8 cellular contexts compared by ENCODE assay signal in genomic region chr3:155805802-155806618, GRCh38. TPM values are rescaled to one million over a fixed set of nuclear protein-coding genes. Genes with fewer than 3 reads are reported as not detected.
DNase-seq lines count a peak whose midpoint lies in the region; ATAC-seq and TF ChIP-seq lines count a peak whose summit lies in the region.

C3orf33 (minus strand) TSS chr3:155806278; CDS start chr3:155806252, 26 bp downstream.

- H3K9me3 Mint-ChIP-seq in activated T-cell treated with anti-CD3 and anti-CD28 coated beads, Interleukin-2, amount 50 U/mL, for 4 hours, result no peaks in the 10 kb centered on the region
- H3K9me3 Mint-ChIP-seq in natural killer cell, result no peaks in the 10 kb centered on the region

- CTCF ChIA-PET in OCI-LY7 (lab: Charles Lee; ENCODE audit: unreplicated experiment), result interaction anchor here (1.0 kb wide), 1 partner anchor 64 kb away, joined by 3 read pairs; no protein-coding TSS in a partner anchor

- peak within 1 kb of the TSS; percentile 88 for H3K4me3 Mint-ChIP-seq in activated T-cell treated with anti-CD3 and anti-CD28 coated beads, Interleukin-2, amount 50 U/mL, for 4 hours
- H3K4me3 Mint-ChIP-seq in natural killer cell, result peak within 1 kb of the TSS; percentile 86

- no peaks in the 10 kb centered on the region for H3K9me2 ChIP-seq in OCI-LY7 (ENCODE audit: insufficient read depth, low read length)

- peaks cover 9% of the 10 kb centered on the region for H3K36me3 Mint-ChIP-seq in activated T-cell treated with anti-CD3 and anti-CD28 coated beads, Interleukin-2, amount 50 U/mL, for 4 hours (ENCODE audit: insufficient read depth)
- no peaks in the 10 kb centered on the region for H3K36me3 Mint-ChIP-seq in natural killer cell

- peaks cover 8% of the 10 kb centered on the region for H3K27me3 Mint-ChIP-seq in activated T-cell treated with anti-CD3 and anti-CD28 coated beads, Interleukin-2, amount 50 U/mL, for 4 hours (ENCODE audit: low read depth)
- H3K27me3 Mint-ChIP-seq in natural killer cell (ENCODE audit: low read depth in 2 of 2), result peaks cover 8 to 10% of the 10 kb centered on the region in 2 donors

- BruUV-seq in OCI-LY7 (replicated peaks; lab: Mats Ljungman, UMichigan), result no TSS peak

- H3K9me3 ChIP-seq in HUES48 (ENCODE audit: control insufficient read depth, insufficient read depth, low read length) (no peaks in the 10 kb centered on the region), OCI-LY7 (ENCODE audit: low read length) (no peaks in the 10 kb centered on the region), fibroblast of lung (ENCODE audit: control insufficient read depth, insufficient read depth, low read depth, low read length) (no peaks in the 10 kb centered on the region)

- H3K4me2 ChIP-seq in OCI-LY7 (ENCODE audit: low read length), result peak within 1 kb of the TSS; percentile 77
- peak within 1 kb of the TSS; percentile 91 for H3K4me2 ChIP-seq in fibroblast of lung (ENCODE audit: extremely low read depth, insufficient read depth, low read length)

- TF ChIP-seq CTCF in OCI-LY7 (conservative IDR thresholded peaks at IDR 0.05; ENCODE audit: low read length), result peak; percentile 77
- peak; percentile 53 to 79 for TF ChIP-seq CTCF in fibroblast of lung (conservative IDR thresholded peaks at IDR 0.05 in 1 of 2, IDR thresholded peaks at IDR 0.05 in 1 of 2; ENCODE audit: low read depth in 1 of 2, low read length in 2 of 2)
- TF ChIP-seq CTCF in natural killer cell (IDR thresholded peaks at IDR 0.05), result peak; percentile 91

- H3K9ac ChIP-seq in HUES48 (ENCODE audit: low read depth, low read length), result peak within 1 kb of the TSS; percentile 88
- peak within 1 kb of the TSS; percentile 77 for H3K9ac ChIP-seq in fibroblast of lung (ENCODE audit: insufficient read depth, low read length)

- peak within 1 kb of the TSS; percentile 27 to 91 for H3K27ac Mint-ChIP-seq in natural killer cell

- H3K4me1 Mint-ChIP-seq in activated T-cell treated with anti-CD3 and anti-CD28 coated beads, Interleukin-2, amount 50 U/mL, for 4 hours (ENCODE audit: low read depth), result peaks cover 15% of the 10 kb centered on the region
- peaks cover 10 to 19% of the 10 kb centered on the region in 2 donors for H3K4me1 Mint-ChIP-seq in natural killer cell

- intact Hi-C loops in OCI-LY7 (cut with micrococcal nuclease; ENCODE audit: unreplicated experiment), result loop anchor here (2.0 kb wide), 1 partner anchor 49 kb away; the partner anchor contains the start of gene SLC33A1
- intact Hi-C loops in natural killer cell (cut with micrococcal nuclease), result loop anchor here (1.0 to 2.0 kb wide), 2 partner anchors 48 to 65 kb away; partner anchors contain the start of genes GMPS and SLC33A1

- POLR2A ChIA-PET in OCI-LY7 (lab: Charles Lee), result interaction anchor here (0.6 to 1.5 kb wide), 3 partner anchors 31 to 144 kb away, joined by 3 to 4 read pairs (median 3); partner anchors contain the start of gene SLC33A1

- H3K36me3 ChIP-seq in HUES48 (ENCODE audit: control insufficient read depth, insufficient read depth, low read length) (no peaks in the 10 kb centered on the region), OCI-LY7 (ENCODE audit: insufficient read depth, low read length) (no peaks in the 10 kb centered on the region), fibroblast of lung (ENCODE audit: control insufficient read depth, insufficient read depth, low read length) (no peaks in the 10 kb centered on the region)

- H3K27ac ChIP-seq in HUES48 (ENCODE audit: low read depth, low read length) (peak within 1 kb of the TSS; percentile 59), OCI-LY7 (ENCODE audit: low read depth, low read length, poor library complexity, severe bottlenecking) (no peak within 1 kb of the TSS), fibroblast of lung (ENCODE audit: insufficient read depth, low read length) (peak within 1 kb of the TSS; percentile 64)

- H3K4me1 ChIP-seq in HUES48 (ENCODE audit: control insufficient read depth, insufficient read depth, low read length), result no peaks in the 10 kb centered on the region
- H3K4me1 ChIP-seq in OCI-LY7 (ENCODE audit: insufficient read depth, low read length, poor library complexity, severe bottlenecking), result no peaks in the 10 kb centered on the region
- no peaks in the 10 kb centered on the region for H3K4me1 ChIP-seq in fibroblast of lung (ENCODE audit: control insufficient read depth, extremely low read depth, insufficient read depth, low read length)

- H4K20me1 ChIP-seq in OCI-LY7 (ENCODE audit: insufficient read depth, low read length), result no peaks in the 10 kb centered on the region
- H4K20me1 ChIP-seq in fibroblast of lung (ENCODE audit: control insufficient read depth, extremely low read depth, insufficient read depth, low read length), result no peaks in the 10 kb centered on the region

- peak within 1 kb of the TSS; percentile 88 for H3K4me3 ChIP-seq in HUES48 (ENCODE audit: low read depth, low read length)
- H3K4me3 ChIP-seq in OCI-LY7 (ENCODE audit: low read depth, low read length, poor library complexity, severe bottlenecking), result peak within 1 kb of the TSS; percentile 71
- H3K4me3 ChIP-seq in fibroblast of lung (replicated peaks in 1 of 4; ENCODE audit: control extremely low read depth in 1 of 4, insufficient read depth in 1 of 4, low read depth in 3 of 4, low read length in 4 of 4), result peak within 1 kb of the TSS; percentile 56 to 78 (median 66)

- H3K79me2 ChIP-seq in OCI-LY7 (ENCODE audit: insufficient read depth, low read depth, low read length), result no peaks in the 10 kb centered on the region
- H3K79me2 ChIP-seq in fibroblast of lung (ENCODE audit: control insufficient read depth, insufficient read depth, low read length), result no peaks in the 10 kb centered on the region

- peak; percentile 98 for ATAC-seq in GM21423 (IDR thresholded peaks at IDR 0.05; ENCODE audit: unreplicated experiment)
- peak; percentile 98 to 99 for ATAC-seq in activated T-cell treated with anti-CD3 and anti-CD28 coated beads, Interleukin-2, amount 50 U/mL, for 4 hours
- ATAC-seq in natural killer cell, result peak; percentile 96 to 97 (median 96)

- H2AFZ ChIP-seq in OCI-LY7 (ENCODE audit: low read length) (peak within 1 kb of the TSS; percentile 75), fibroblast of lung (ENCODE audit: low read length) (peak within 1 kb of the TSS; percentile 93)

- H3K27me3 ChIP-seq in HUES48 (ENCODE audit: control insufficient read depth, insufficient read depth, low read length) (no peaks in the 10 kb centered on the region), fibroblast of lung (ENCODE audit: control insufficient read depth, insufficient read depth, low read length) (no peaks in the 10 kb centered on the region)

- DNase-seq in DMS153 (lab: John Stamatoyannopoulos, UW) (peak; percentile 35), OCI-LY7 (ENCODE audit: low spot score) (peak; percentile 62), fibroblast of lung (ENCODE audit: low read depth in 2 of 2) (peak; percentile 54), natural killer cell (peak; percentile 74)
- DNase-seq in activated T-cell treated with anti-CD3 and anti-CD28 coated beads, Interleukin-2, amount 50 U/mL, for 4 hours, result peak; percentile 75
- DNase-seq in stimulated activated naive CD4-positive, alpha-beta T cell (lab: John Stamatoyannopoulos, UW), result peak; percentile 47 to 83 (median 67)

RNA-seq across cellular contexts. Expression of gene C3orf33, which starts in this region (rescaled TPM):
- 0.38 and 0.49 TPM in 2 replicates for total RNA-seq in OCI-LY7 (2014; rRNA removed; shearing (Covaris generic))
- 0.40 and 0.74 TPM in 2 replicates for total RNA-seq in OCI-LY7 (2022)
- total RNA-seq in activated T-cell treated with anti-CD3 and anti-CD28 coated beads, Interleukin-2, amount 50 U/mL, for 4 hours, result 1 to 10 TPM; 2.3 to 2.7 (median 2.7) TPM
- total RNA-seq in fibroblast of lung, result 3.6 TPM in 2 replicates
- polyA plus RNA-seq in fibroblast of lung, result 3.3 and 3.5 TPM in 2 replicates
- polyA plus RNA-seq in fibroblast of lung (2012), result 2.5 and 2.8 TPM in 2 replicates
- polyA minus RNA-seq in fibroblast of lung (ENCODE audit: low replicate concordance), result 2.6 and 5.5 TPM in 2 replicates
- 1 to 10 TPM in 2 of 3 donors, under 1 TPM in 1; 0.88 to 2.5 (median 1.2) TPM for total RNA-seq in natural killer cell

Comparison
In these comparisons a context has a peak if more than half of its experiments do, and no peak if none do; other contexts are left out.
1. Peak in DNase-seq, H3K4me3 ChIP-seq and H3K4me2 ChIP-seq in OCI-LY7; RNA of the gene not detected or under 1 TPM.